In genomic region chr7:92582948-92583347, GRCh38 we compare ENCODE assay signal across 1 cellular context.
TF ChIP-seq lines count a peak whose summit lies in the region.

No MANE protein-coding gene starts in this region.

TF ChIP-seq in K562, 482 proteins besides CTCF, POLR2A, EP300 and RAD21:
- TF ChIP-seq CTBP1 (IDR thresholded peaks at IDR 0.05; ENCODE audit: borderline replicate concordance) (no peak), HMGN3 (IDR thresholded peaks at IDR 0.05; ENCODE audit: borderline replicate concordance, extremely low read depth, insufficient read length, low read depth, low read length) (no peak), HDAC1 (IDR thresholded peaks at IDR 0.05) (no peak), SUPT5H (IDR thresholded peaks at IDR 0.05) (no peak), KAT2B (IDR thresholded peaks at IDR 0.05; ENCODE audit: low read depth, low read length) (no peak), FIP1L1 (IDR thresholded peaks at IDR 0.05; ENCODE audit: low read depth, low read length, poor library complexity, severe bottlenecking) (no peak), ETV1 (tag; conservative IDR thresholded peaks at IDR 0.05; ENCODE audit: low read depth) (no peak), ZNF449 (CRISPR knock-in tag; IDR thresholded peaks at IDR 0.05) (no peak), ZNF740 (CRISPR knock-in tag; IDR thresholded peaks at IDR 0.05) (no peak), ZNF740 (tag; IDR thresholded peaks at IDR 0.05) (no peak), CHAMP1 (IDR thresholded peaks at IDR 0.05) (no peak), BRD9 (IDR thresholded peaks at IDR 0.05; ENCODE audit: low read depth, partially characterized antibody) (no peak), GATA2 (CRISPR knock-in tag; IDR thresholded peaks at IDR 0.05) (no peak), ZNF3 (CRISPR knock-in tag; IDR thresholded peaks at IDR 0.05) (no peak), PHB2 (IDR thresholded peaks at IDR 0.05; ENCODE audit: low read depth) (no peak), TAF9B (IDR thresholded peaks at IDR 0.05; ENCODE audit: partially characterized antibody) (peak; percentile 16), ZNF384 (IDR thresholded peaks at IDR 0.05; ENCODE audit: low read depth, low read length) (no peak), ZNF146 (CRISPR knock-in tag; IDR thresholded peaks at IDR 0.05; ENCODE audit: unreplicated experiment) (peak; percentile 34), SAFB (IDR thresholded peaks at IDR 0.05; ENCODE audit: borderline replicate concordance, low read depth, low read length) (no peak), KDM1A (IDR thresholded peaks at IDR 0.05) (0 out of 4 replicates have a peak, but pooled peaks of 1 of the 2 experiments have one; percentile 13)
